In the genomic region with DNA sequence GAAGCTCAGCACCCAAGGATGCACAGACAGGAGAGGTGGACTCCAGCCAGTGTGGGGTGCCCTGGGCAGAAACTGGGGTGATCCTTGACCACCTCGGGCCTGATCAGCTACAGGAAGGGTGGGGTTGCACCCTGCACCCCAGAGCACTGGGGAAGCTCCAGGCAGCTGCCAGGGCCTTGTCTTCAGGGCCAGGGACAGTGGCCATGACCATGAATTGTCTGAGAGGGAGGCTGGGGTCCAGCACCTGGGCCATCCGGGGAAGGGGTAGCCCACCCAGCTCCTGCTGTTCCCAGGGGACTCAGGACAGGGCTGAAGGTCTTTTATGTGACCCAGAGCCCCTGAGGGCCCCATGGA, we compare ENCODE assay signal across 19 cellular contexts. TPM values are rescaled to one million over a fixed set of nuclear protein-coding genes. Genes with fewer than 3 reads are reported as not detected.
DNase-seq lines count a peak whose midpoint lies in the region; ATAC-seq and TF ChIP-seq lines count a peak whose summit lies in the region.
"Had no signal": no experiment of that assay in that cellular context is flagged by ENCODE, and none has a peak within 500 bp of the region (broad histone marks: within the 10 kb centered on the region; RNA-seq: fewer than 3 reads in every experiment).

No MANE protein-coding gene starts in this region.

- H3K4me3 ChIP-seq in neuronal stem cell (ENCODE audit: low read length in 2 of 2), result no peak overlapping the region

- peaks cover 2 to 18% (median 7%) of the 10 kb centered on the region in 3 experiments for H3K27me3 ChIP-seq in neuronal stem cell (ENCODE audit: control insufficient read depth in 3 of 3, insufficient read depth in 3 of 3, low read depth in 1 of 3, low read length in 3 of 3)

- no peaks in the 10 kb centered on the region for H3K79me1 ChIP-seq in neuronal stem cell (ENCODE audit: low read depth, low read length)

- peaks cover 9% of the 10 kb centered on the region for H3K9me3 Mint-ChIP-seq in activated CD4-positive, alpha-beta T cell treated with anti-CD3 and anti-CD28 coated beads for 36 hours (ENCODE audit: low read depth)
- H3K9me3 Mint-ChIP-seq in activated CD4-positive, alpha-beta T cell treated with anti-CD3 and anti-CD28 coated beads, Interleukin-2, amount 10 ng/mL, durations not matched to agents 7 days and 5 days, result peaks cover 9% of the 10 kb centered on the region
- H3K9me3 Mint-ChIP-seq in stimulated activated memory B cell treated with anti-CD40 and anti-IgM and Interleukin-4, amounts not matched to agents 10 μg/mL and 1 μg/mL and 100 μg/mL, for 72 hours, result peaks cover 8% of the 10 kb centered on the region

- H3K18ac ChIP-seq in neuronal stem cell (ENCODE audit: low read length), result no peak overlapping the region

- in situ Hi-C loops in GM13976 (cut with MboI; ENCODE audit: low sequenced_read_pairs, unreplicated experiment), result no loop called here

- peak overlapping the region; percentile 41 for H2BK12ac ChIP-seq in neuronal stem cell (ENCODE audit: low read length)

- no peak overlapping the region for H3K14ac ChIP-seq in neuronal stem cell (ENCODE audit: low read length)

- no peak overlapping the region for H2BK120ac ChIP-seq in neuronal stem cell (ENCODE audit: low read depth, low read length)

- CTCF ChIA-PET in activated CD4-positive, alpha-beta T cell treated with anti-CD3 and anti-CD28 coated beads for 36 hours (lab: Charles Lee), result interaction anchor here (0.7 to 1.8 kb wide), 4 partner anchors 13 to 35 kb away, joined by 3 to 6 read pairs (median 4); no protein-coding TSS in a partner anchor
- CTCF ChIA-PET in activated CD4-positive, alpha-beta T cell treated with anti-CD3 and anti-CD28 coated beads, Interleukin-2, amount 10 ng/mL, durations not matched to agents 7 days and 5 days (lab: Charles Lee), result interaction anchor here (1.4 to 2.5 kb wide), 4 partner anchors 10 to 36 kb away, joined by 5 to 10 read pairs (median 7); no protein-coding TSS in a partner anchor

- peak overlapping the region; percentile 43 for H2BK15ac ChIP-seq in neuronal stem cell (ENCODE audit: low read length)

- no peak for ATAC-seq in activated CD4-positive, alpha-beta T cell treated with anti-CD3 and anti-CD28 coated beads for 36 hours
- ATAC-seq in stimulated activated memory B cell treated with anti-CD40 and anti-IgM and Interleukin-4, amounts not matched to agents 10 μg/mL and 1 μg/mL and 100 μg/mL, for 72 hours, result no peak
- ATAC-seq in GM18520 (IDR thresholded peaks at IDR 0.05; ENCODE audit: unreplicated experiment) (no peak), GM19395 (IDR thresholded peaks at IDR 0.05; ENCODE audit: unreplicated experiment) (no peak)
- ATAC-seq: CD8-positive, alpha-beta T cell had no signal

- peaks cover 12% of the 10 kb centered on the region for H3K4me1 Mint-ChIP-seq in activated CD4-positive, alpha-beta T cell treated with anti-CD3 and anti-CD28 coated beads for 36 hours
- H3K4me1 Mint-ChIP-seq in activated CD4-positive, alpha-beta T cell treated with anti-CD3 and anti-CD28 coated beads, Interleukin-2, amount 10 ng/mL, durations not matched to agents 7 days and 5 days, result peaks cover 14% of the 10 kb centered on the region
- peaks cover 28% of the 10 kb centered on the region for H3K4me1 Mint-ChIP-seq in stimulated activated memory B cell treated with anti-CD40 and anti-IgM and Interleukin-4, amounts not matched to agents 10 μg/mL and 1 μg/mL and 100 μg/mL, for 72 hours

- DNase-seq in activated CD4-positive, alpha-beta T cell treated with anti-CD3 and anti-CD28 coated beads for 36 hours, result peak; percentile 5
- DNase-seq in activated CD4-positive, alpha-beta T cell treated with anti-CD3 and anti-CD28 coated beads, Interleukin-2, amount 10 ng/mL, durations not matched to agents 7 days and 5 days, result no peak
- DNase-seq in GM13976 (ENCODE audit: low spot score) (peak; percentile 32), neuronal stem cell (ENCODE audit: low spot score) (no peak), activated T-cell treated with anti-CD3 and anti-CD28 coated beads for 4 hours (no peak)
- DNase-seq: C1 segment of cervical spinal cord; CD8-positive, alpha-beta T cell; GOT3; KG1; NCI-H1092 treated with DMSO at 0.1 percent for 48 hours; NCI-H2029 treated with DMSO at 0.1 percent for 48 hours; NCI-H345; NCI-H524; NCI-H774; NK-92 treated with Interleukin-12 subunit alpha and Interleukin-12 subunit beta, amount 100 ng/mL, for 24 hours had no signal

- no peak overlapping the region for H2AFZ ChIP-seq in neuronal stem cell (ENCODE audit: low read length)

- H3K27me3 Mint-ChIP-seq in activated CD4-positive, alpha-beta T cell treated with anti-CD3 and anti-CD28 coated beads for 36 hours, result peaks cover 2% of the 10 kb centered on the region
- H3K27me3 Mint-ChIP-seq in activated CD4-positive, alpha-beta T cell treated with anti-CD3 and anti-CD28 coated beads, Interleukin-2, amount 10 ng/mL, durations not matched to agents 7 days and 5 days, result peaks cover 7% of the 10 kb centered on the region
- peaks cover 11% of the 10 kb centered on the region for H3K27me3 Mint-ChIP-seq in stimulated activated memory B cell treated with anti-CD40 and anti-IgM and Interleukin-4, amounts not matched to agents 10 μg/mL and 1 μg/mL and 100 μg/mL, for 72 hours

- H3K9ac ChIP-seq in neuronal stem cell (ENCODE audit: low read depth, low read length, poor library complexity), result no peak overlapping the region

- H4K8ac ChIP-seq in neuronal stem cell (ENCODE audit: low read depth, low read length), result no peak overlapping the region

- peak overlapping the region; percentile 6 for H2BK5ac ChIP-seq in neuronal stem cell (ENCODE audit: low read length)

- no peak overlapping the region for H3K27ac ChIP-seq in neuronal stem cell (replicated peaks; ENCODE audit: low read length)

- peaks cover 0 to 13% of the 10 kb centered on the region in 2 donors for H3K4me1 ChIP-seq in neuronal stem cell (ENCODE audit: control insufficient read depth in 2 of 2, insufficient read depth in 1 of 2, low read depth in 1 of 2, low read length in 2 of 2)

- H3K4me2 ChIP-seq in neuronal stem cell (ENCODE audit: insufficient read depth, low read length, poor library complexity, severe bottlenecking), result no peak overlapping the region

- peaks cover 4 to 9% of the 10 kb centered on the region in 2 donors for H3K9me3 ChIP-seq in neuronal stem cell (replicated peaks in 1 of 2; ENCODE audit: control insufficient read depth in 2 of 2, insufficient read depth in 1 of 2, low read depth in 1 of 2, low read length in 2 of 2)

- WGBS in neuronal stem cell (ENCODE audit: extremely low coverage in 2 of 2, insufficient read length in 2 of 2, insufficient replicate concordance in 1 of 2), 2 donors, result no CpG with 5 or more reads among the region's 2 CpGs

- POLR2A ChIA-PET in activated CD4-positive, alpha-beta T cell treated with anti-CD3 and anti-CD28 coated beads for 36 hours (lab: Charles Lee), result no interaction called here
- POLR2A ChIA-PET in activated CD4-positive, alpha-beta T cell treated with anti-CD3 and anti-CD28 coated beads, Interleukin-2, amount 10 ng/mL, durations not matched to agents 7 days and 5 days (lab: Charles Lee), result no interaction called here

- no peak overlapping the region for H4K91ac ChIP-seq in neuronal stem cell (ENCODE audit: low read depth, low read length, poor library complexity)

- H3K4me3 Mint-ChIP-seq in activated CD4-positive, alpha-beta T cell treated with anti-CD3 and anti-CD28 coated beads for 36 hours, result no peak overlapping the region
- H3K4me3 Mint-ChIP-seq in activated CD4-positive, alpha-beta T cell treated with anti-CD3 and anti-CD28 coated beads, Interleukin-2, amount 10 ng/mL, durations not matched to agents 7 days and 5 days, result no peak overlapping the region
- H3K4me3 Mint-ChIP-seq in stimulated activated memory B cell treated with anti-CD40 and anti-IgM and Interleukin-4, amounts not matched to agents 10 μg/mL and 1 μg/mL and 100 μg/mL, for 72 hours, result no peak overlapping the region
- H3K4me3 Mint-ChIP-seq: CD8-positive, alpha-beta T cell had no signal

- H3K27ac Mint-ChIP-seq in activated CD4-positive, alpha-beta T cell treated with anti-CD3 and anti-CD28 coated beads for 36 hours, result no peak overlapping the region
- H3K27ac Mint-ChIP-seq in activated CD4-positive, alpha-beta T cell treated with anti-CD3 and anti-CD28 coated beads, Interleukin-2, amount 10 ng/mL, durations not matched to agents 7 days and 5 days, result no peak overlapping the region
- H3K27ac Mint-ChIP-seq in stimulated activated memory B cell treated with anti-CD40 and anti-IgM and Interleukin-4, amounts not matched to agents 10 μg/mL and 1 μg/mL and 100 μg/mL, for 72 hours, result peak overlapping the region; percentile 55
- H3K27ac Mint-ChIP-seq: CD8-positive, alpha-beta T cell had no signal

- intact Hi-C loops in activated CD4-positive, alpha-beta T cell treated with anti-CD3 and anti-CD28 coated beads for 36 hours (cut with DNase I, micrococcal nuclease), result no loop called here

- peak overlapping the region; percentile 99 for H2AK5ac ChIP-seq in neuronal stem cell (ENCODE audit: low read depth, low read length)

- H3K36me3 ChIP-seq in neuronal stem cell (replicated peaks in 1 of 2; ENCODE audit: control insufficient read depth in 2 of 2, insufficient read depth in 2 of 2, low read length in 2 of 2), result no peaks in the 10 kb centered on the region

- no peak overlapping the region for H3K4ac ChIP-seq in neuronal stem cell (ENCODE audit: low read length)

- no peak overlapping the region for H3K23ac ChIP-seq in neuronal stem cell (ENCODE audit: low read depth, low read length, poor library complexity)

- TF ChIP-seq CTCF in GM13976 (IDR thresholded peaks at IDR 0.05; ENCODE audit: borderline replicate concordance, control extremely low read depth, extremely low read depth, insufficient read depth, missing control alignments), result no peak

- peaks cover 4% of the 10 kb centered on the region for H3K36me3 Mint-ChIP-seq in activated CD4-positive, alpha-beta T cell treated with anti-CD3 and anti-CD28 coated beads for 36 hours (ENCODE audit: low read depth)
- H3K36me3 Mint-ChIP-seq in activated CD4-positive, alpha-beta T cell treated with anti-CD3 and anti-CD28 coated beads, Interleukin-2, amount 10 ng/mL, durations not matched to agents 7 days and 5 days (ENCODE audit: low read depth), result peaks cover 4% of the 10 kb centered on the region
- H3K36me3 Mint-ChIP-seq in stimulated activated memory B cell treated with anti-CD40 and anti-IgM and Interleukin-4, amounts not matched to agents 10 μg/mL and 1 μg/mL and 100 μg/mL, for 72 hours, result peaks cover 7% of the 10 kb centered on the region
- H3K36me3 Mint-ChIP-seq: CD8-positive, alpha-beta T cell had no signal

RNA-seq across cellular contexts. Expression of a gene that starts 17.5 kb away (rescaled TPM):
- total RNA-seq in activated CD4-positive, alpha-beta T cell treated with anti-CD3 and anti-CD28 coated beads for 36 hours, result under 1 TPM; 0.16 TPM
- total RNA-seq in activated CD4-positive, alpha-beta T cell treated with anti-CD3 and anti-CD28 coated beads, Interleukin-2, amount 10 ng/mL, durations not matched to agents 7 days and 5 days, result not detected
- 0.07 TPM for polyA plus RNA-seq in neuronal stem cell (2013, experiment 1 of 2)
- polyA plus RNA-seq in neuronal stem cell (2013, experiment 2 of 2), result 0.07 TPM
- total RNA-seq: CD8-positive, alpha-beta T cell; G401 had no signal

RNA-seq across cellular contexts. Expression of a gene that starts 34.5 kb away (rescaled TPM):
- 100 to 1,000 TPM; 127 to 165 TPM for total RNA-seq in activated CD4-positive, alpha-beta T cell treated with anti-CD3 and anti-CD28 coated beads for 36 hours
- total RNA-seq in activated CD4-positive, alpha-beta T cell treated with anti-CD3 and anti-CD28 coated beads, Interleukin-2, amount 10 ng/mL, durations not matched to agents 7 days and 5 days, result 10 to 100 TPM; 39.7 to 44.7 TPM
- 38.0 TPM for polyA plus RNA-seq in neuronal stem cell (2013, experiment 1 of 2)
- 37.0 TPM for polyA plus RNA-seq in neuronal stem cell (2013, experiment 2 of 2)

Comparison
In these comparisons a context has a peak if more than half of its experiments do, and no peak if none do; other contexts are left out.
1. DNase-seq: peak in activated CD4-positive, alpha-beta T cell treated with anti-CD3 and anti-CD28 coated beads for 36 hours (single experiment) and GM13976 (single experiment); none in activated CD4-positive, alpha-beta T cell treated with anti-CD3 and anti-CD28 coated beads, Interleukin-2, amount 10 ng/mL, durations not matched to agents 7 days and 5 days (single experiment), neuronal stem cell (single experiment) and activated T-cell treated with anti-CD3 and anti-CD28 coated beads for 4 hours (single experiment).